In genomic region chr13:51519839-51520238, GRCh38 we compare ENCODE assay signal across 17 cellular contexts.
DNase-seq lines count a peak whose midpoint lies in the region; ATAC-seq, FAIRE-seq and TF ChIP-seq lines count a peak whose summit lies in the region.
"Had no signal": no experiment of that assay in that cellular context is flagged by ENCODE, and none has a peak within 500 bp of the region (broad histone marks: within the 10 kb centered on the region; RNA-seq: fewer than 3 reads in every experiment).

No MANE protein-coding gene starts in this region.

- no peak for FAIRE-seq in bronchial epithelial cell (lab: Jason Lieb, UNC)

- CTCF ChIA-PET in OCI-LY7 (lab: Charles Lee; ENCODE audit: unreplicated experiment) = no interaction called here

- H3K36me3 ChIP-seq in Loucy (ENCODE audit: insufficient read depth, low read length) = no peaks in the 10 kb centered on the region
- no peaks in the 10 kb centered on the region for H3K36me3 ChIP-seq in bronchial epithelial cell (ENCODE audit: control insufficient read depth, insufficient read depth, low read length)
- H3K36me3 ChIP-seq in OCI-LY7 (ENCODE audit: insufficient read depth, low read length) = no peaks in the 10 kb centered on the region
- H3K36me3 ChIP-seq: ascending aorta, right atrium auricular region, transverse colon had no signal

- POLR2A ChIA-PET in OCI-LY7 (lab: Charles Lee) = interaction anchor here (0.6 to 0.7 kb wide), 2 partner anchors 123 to 220 kb away, joined by 4 to 5 read pairs; no protein-coding TSS in a partner anchor

- H3F3A ChIP-seq in Loucy (ENCODE audit: low read depth) = no peaks in the 10 kb centered on the region

- H2AFZ ChIP-seq in Loucy (ENCODE audit: low read length) (0 out of 2 replicates have a peak overlapping the region, but pooled peaks have one; percentile 36), OCI-LY7 (ENCODE audit: low read length) (no peak overlapping the region)

- H3K79me2 ChIP-seq in Loucy (ENCODE audit: insufficient read depth, low read length) = no peaks in the 10 kb centered on the region
- no peaks in the 10 kb centered on the region for H3K79me2 ChIP-seq in OCI-LY7 (ENCODE audit: insufficient read depth, low read depth, low read length)

- intact Hi-C loops in OCI-LY7 (cut with micrococcal nuclease; ENCODE audit: unreplicated experiment) = no loop called here

- H3K9me2 ChIP-seq in Loucy (replicated peaks; ENCODE audit: low read depth, low read length) (no peaks in the 10 kb centered on the region), OCI-LY7 (ENCODE audit: insufficient read depth, low read length) (no peaks in the 10 kb centered on the region)

- DNase-seq in AG08395 (ENCODE audit: low spot score) = peak; percentile 39
- peak; percentile 86 for DNase-seq in bronchial epithelial cell (ENCODE audit: low read depth)
- peak; percentile 37 for DNase-seq in inferior parietal cortex (ENCODE audit: extremely low spot score)
- no peak for DNase-seq in OCI-LY7 (ENCODE audit: low spot score)
- no peak for DNase-seq in D341Med (ENCODE audit: low spot score)
- DNase-seq in NCI-H1092 (lab: John Stamatoyannopoulos, UW) = no peak
- DNase-seq: activated CD4-positive, alpha-beta memory T cell treated with anti-CD3 and anti-CD28 coated beads, Interleukin-2, amount 10 ng/mL, durations not matched to agents 7 days and 5 days; foreskin melanocyte; NCI-H1417 treated with DMSO at 0.1 percent for 48 hours; NCI-H510A treated with DMSO at 0.1 percent for 48 hours; stimulated activated CD4-positive, alpha-beta T cell treated with anti-CD3 and anti-CD28 coated beads, Interleukin-4, amount 100 ng/mL, for 24 hours; transverse colon had no signal

- TF ChIP-seq CTCF in Loucy (conservative IDR thresholded peaks at IDR 0.05; ENCODE audit: low read length) (no peak), bronchial epithelial cell (IDR thresholded peaks at IDR 0.05; ENCODE audit: insufficient read depth, low read length, severe bottlenecking) (no peak), OCI-LY7 (conservative IDR thresholded peaks at IDR 0.05; ENCODE audit: low read length) (no peak)

- H3K4me2 ChIP-seq in Loucy (ENCODE audit: low read depth, low read length, poor library complexity, severe bottlenecking) (no peak overlapping the region), OCI-LY7 (ENCODE audit: low read length) (no peak overlapping the region)

- no TSS peak for BruUV-seq in OCI-LY7 (replicated peaks; lab: Mats Ljungman, UMichigan)

- H3K27me3 ChIP-seq in Loucy (ENCODE audit: insufficient read depth, low read length, poor library complexity, severe bottlenecking) (no peaks in the 10 kb centered on the region), bronchial epithelial cell (ENCODE audit: control insufficient read depth, insufficient read depth, low read length) (no peaks in the 10 kb centered on the region)
- H3K27me3 ChIP-seq: ascending aorta, right atrium auricular region, transverse colon had no signal

- H3K4me1 ChIP-seq in Loucy (ENCODE audit: insufficient read depth, low read length, poor library complexity, severe bottlenecking) (peaks cover 51% of the 10 kb centered on the region), OCI-LY7 (ENCODE audit: insufficient read depth, low read length, poor library complexity, severe bottlenecking) (no peaks in the 10 kb centered on the region)
- H3K4me1 ChIP-seq: ascending aorta, right atrium auricular region had no signal

- no peak overlapping the region for H3K4me3 ChIP-seq in Loucy (ENCODE audit: low read length, poor library complexity, severe bottlenecking)
- no peak overlapping the region for H3K4me3 ChIP-seq in bronchial epithelial cell (ENCODE audit: low read depth, low read length)
- no peak overlapping the region for H3K4me3 ChIP-seq in OCI-LY7 (ENCODE audit: low read depth, low read length, poor library complexity, severe bottlenecking)
- H3K4me3 ChIP-seq: ascending aorta, right atrium auricular region, SK-N-MC, transverse colon had no signal

- no peak overlapping the region for H3K27ac ChIP-seq in OCI-LY7 (ENCODE audit: low read depth, low read length, poor library complexity, severe bottlenecking)
- H3K27ac ChIP-seq: ascending aorta, right atrium auricular region, SK-N-MC, transverse colon had no signal

- no peak for ATAC-seq in HG03175 (IDR thresholded peaks at IDR 0.05; ENCODE audit: unreplicated experiment)

- H4K20me1 ChIP-seq in Loucy (ENCODE audit: insufficient read depth, low read length, poor library complexity, severe bottlenecking) (no peaks in the 10 kb centered on the region), OCI-LY7 (ENCODE audit: insufficient read depth, low read length) (no peaks in the 10 kb centered on the region)

- no peaks in the 10 kb centered on the region for H3K9me3 ChIP-seq in Loucy (ENCODE audit: insufficient read depth, low read depth, low read length)
- no peaks in the 10 kb centered on the region for H3K9me3 ChIP-seq in OCI-LY7 (ENCODE audit: low read length)
- H3K9me3 ChIP-seq: ascending aorta, transverse colon had no signal

- no peak overlapping the region for H3K9ac ChIP-seq in Loucy (ENCODE audit: low read depth, low read length, poor library complexity, severe bottlenecking)

Comparison
In these comparisons a context has a peak if more than half of its experiments do, and no peak if none do; other contexts are left out.
1. DNase-seq: peak in AG08395 (single experiment), bronchial epithelial cell (single experiment) and inferior parietal cortex (single experiment); none in OCI-LY7 (single experiment), D341Med (single experiment) and NCI-H1092 (single experiment).